ENCODE assay signal across 25 cellular contexts in genomic region chr5:144538845-144539244, GRCh38.
"Had no signal": no experiment of that assay in that cellular context is flagged by ENCODE, and none has a peak within 500 bp of the region (broad histone marks: within the 10 kb centered on the region; RNA-seq: fewer than 3 reads in every experiment).

No MANE protein-coding gene starts in this region.

- H3K4me1 Mint-ChIP-seq: endodermal cell; mesothelial cell of epicardium; naive thymus-derived CD4-positive, alpha-beta T cell had no signal

- H3K36me3 Mint-ChIP-seq: mesothelial cell of epicardium; naive thymus-derived CD4-positive, alpha-beta T cell had no signal

- H3K27me3 ChIP-seq: colonic mucosa, esophagus squamous epithelium, gastrocnemius medialis, heart right ventricle, left lung had no signal

- H3K27ac Mint-ChIP-seq: dendritic cell treated with granulocyte-macrophage colony-stimulating factor and Interleukin-4, amounts not matched to agents 40 ng/mL and 50 ng/mL, for 4 days; effector memory CD8-positive, alpha-beta T cell; endodermal cell; mesothelial cell of epicardium; naive thymus-derived CD4-positive, alpha-beta T cell had no signal

- H3K4me1 ChIP-seq: colonic mucosa, esophagus squamous epithelium, gastrocnemius medialis, heart right ventricle, left lung, lower lobe of right lung had no signal

- H3K9me3 ChIP-seq: colonic mucosa, esophagus squamous epithelium, gastrocnemius medialis, lower lobe of right lung, mucosa of descending colon had no signal

- H3K36me3 ChIP-seq: colonic mucosa, esophagus squamous epithelium, gastrocnemius medialis, heart right ventricle, left lung, lower lobe of right lung had no signal

- H3K4me3 Mint-ChIP-seq: dendritic cell treated with granulocyte-macrophage colony-stimulating factor and Interleukin-4, amounts not matched to agents 40 ng/mL and 50 ng/mL, for 4 days; effector memory CD8-positive, alpha-beta T cell; endodermal cell; mesothelial cell of epicardium; naive thymus-derived CD4-positive, alpha-beta T cell had no signal

- H3K27me3 Mint-ChIP-seq: dendritic cell treated with granulocyte-macrophage colony-stimulating factor and Interleukin-4, amounts not matched to agents 40 ng/mL and 50 ng/mL, for 4 days; effector memory CD8-positive, alpha-beta T cell; naive thymus-derived CD4-positive, alpha-beta T cell had no signal

- H3K9me3 Mint-ChIP-seq: effector memory CD8-positive, alpha-beta T cell had no signal

- H3K4me3 ChIP-seq: colonic mucosa, esophagus squamous epithelium, gastrocnemius medialis, heart right ventricle, left lung, lower lobe of right lung, mucosa of descending colon had no signal

- DNase-seq: colonic mucosa; cortex of kidney; effector CD8-positive, alpha-beta T cell; effector memory CD8-positive, alpha-beta T cell; endodermal cell; erythroblast; esophagus squamous epithelium; foreskin fibroblast; foreskin melanocyte; gastrocnemius medialis; glutamatergic neuron; head of caudate nucleus; heart right ventricle; hippocampal formation; left cardiac atrium; left lung; left ventricle myocardium superior; lower lobe of right lung; mesenchymal stem cell; mucosa of descending colon; naive thymus-derived CD4-positive, alpha-beta T cell had no signal

- ATAC-seq: effector memory CD8-positive, alpha-beta T cell; esophagus mucosa; gastrocnemius medialis; heart right ventricle; left cardiac atrium; left lung; left ventricle myocardium superior; lower lobe of right lung; mucosa of descending colon; naive thymus-derived CD4-positive, alpha-beta T cell had no signal

- H3K27ac ChIP-seq: colonic mucosa, epithelial cell of prostate, esophagus squamous epithelium, gastrocnemius medialis, heart right ventricle, left lung, lower lobe of right lung had no signal
